In the genomic region with DNA sequence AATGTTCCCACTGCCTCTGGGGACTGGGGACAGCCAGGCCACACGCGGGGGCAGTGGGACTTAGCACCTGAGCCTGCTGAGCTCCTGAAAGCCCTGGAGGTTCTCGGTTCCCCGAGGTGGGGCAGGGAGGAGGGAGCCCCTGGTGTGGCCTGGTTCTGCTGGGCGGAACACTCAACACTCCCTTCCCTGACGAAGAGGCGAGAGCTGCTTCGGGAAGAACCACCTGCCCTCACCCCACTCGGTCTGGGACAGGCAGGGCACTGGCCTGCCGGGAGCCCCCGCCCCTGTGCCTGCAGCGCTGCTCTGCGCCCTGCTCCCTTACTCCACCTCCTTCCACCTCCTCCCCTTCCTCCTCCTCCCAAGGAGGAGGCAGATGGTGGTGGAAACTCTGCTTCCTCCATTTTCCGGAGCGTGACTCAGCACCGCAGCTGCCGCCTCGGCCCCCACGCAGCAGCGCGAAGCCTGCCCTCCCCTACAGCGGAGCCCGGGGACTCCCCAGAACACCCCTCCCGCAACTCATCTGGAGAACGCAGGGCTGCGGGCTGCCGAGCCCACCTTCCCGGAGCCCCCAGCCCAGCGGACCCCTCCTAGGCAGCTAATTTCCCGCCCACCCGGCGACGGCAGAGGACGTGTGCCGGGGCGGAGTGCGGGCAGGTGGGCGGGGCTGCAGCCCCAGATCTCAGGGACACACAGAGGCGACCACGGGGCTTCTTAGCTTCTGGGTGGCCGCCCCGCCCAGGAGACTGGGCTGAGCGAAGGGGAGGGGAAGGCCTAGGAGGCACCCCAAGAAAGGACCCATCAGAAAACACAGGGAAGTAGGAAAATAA, we compare ENCODE assay signal across 9 cellular contexts. TPM values are rescaled to one million over a fixed set of nuclear protein-coding genes. Genes with fewer than 3 reads are reported as not detected.
A peak's percentile ranks its signal among the peaks of the same experiment; 100 is the strongest.
DNase-seq lines count a peak whose midpoint lies in the region; ATAC-seq and TF ChIP-seq lines count a peak whose summit lies in the region.
"Had no signal": no experiment of that assay in that cellular context is flagged by ENCODE, and none has a peak within 500 bp of the region (broad histone marks: within the 10 kb centered on the region; RNA-seq: fewer than 3 reads in every experiment).

No MANE protein-coding gene starts in this region.

- H3K9me3 ChIP-seq in PC-3 (ENCODE audit: low read length) (no peaks in the 10 kb centered on the region), neuron (ENCODE audit: low read length) (peaks cover 5% of the 10 kb centered on the region), stomach smooth muscle (ENCODE audit: control insufficient read depth in 2 of 2, low read length in 2 of 2) (no peaks in the 10 kb centered on the region)

- peak overlapping the region; percentile 45; the same call in 1 of the 2 replicates for H3K4me3 ChIP-seq in PC-3 (ENCODE audit: low read length)
- H3K4me3 ChIP-seq in neuron (ENCODE audit: low read length) = peak overlapping the region; percentile 33
- peak overlapping the region; percentile 74 to 77 for H3K4me3 ChIP-seq in stomach smooth muscle (ENCODE audit: low read length in 2 of 2)

- H4K20me1 ChIP-seq in PC-3 (ENCODE audit: low read length) = no peaks in the 10 kb centered on the region

- peak overlapping the region; percentile 80 for H3K4me2 ChIP-seq in PC-3 (ENCODE audit: low read length)

- H3K27ac ChIP-seq in PC-3 (ENCODE audit: low read length) (peak overlapping the region; percentile 81), stomach smooth muscle (ENCODE audit: low read length) (peak overlapping the region; percentile 76)
- H3K27ac ChIP-seq: C4-2B had no signal

- no peaks in the 10 kb centered on the region for H3K36me3 ChIP-seq in PC-3 (ENCODE audit: low read depth, low read length)
- no peaks in the 10 kb centered on the region for H3K36me3 ChIP-seq in neuron (ENCODE audit: insufficient read depth, low read length)
- no peaks in the 10 kb centered on the region for H3K36me3 ChIP-seq in stomach smooth muscle (ENCODE audit: control insufficient read depth in 2 of 2, insufficient read depth in 2 of 2, low read length in 2 of 2)

- no peaks in the 10 kb centered on the region for H3K9me2 ChIP-seq in PC-3 (replicated peaks; ENCODE audit: low read length)

- H2AFZ ChIP-seq in PC-3 (ENCODE audit: low read length) = peak overlapping the region; percentile 73
- peak overlapping the region; percentile 78 for H2AFZ ChIP-seq in neuron (ENCODE audit: low read depth, low read length)

- DNase-seq in NCI-H2029 (lab: John Stamatoyannopoulos, UW) (peak; percentile 39), NCI-H2029 treated with DMSO at 0.1 percent for 48 hours (lab: John Stamatoyannopoulos, UW) (no peak), PC-3 (peak; percentile 63), fibroblast of the conjunctiva (ENCODE audit: low read depth) (peak; percentile 51)
- peak; percentile 38 to 70 for DNase-seq in activated T-helper 1 cell treated with anti-CD3 and anti-CD28 coated beads, Interleukin-2, amount 50 U/mL, for 16 hours (ENCODE audit: low read depth in 1 of 2, low spot score in 1 of 2)

- 0 out of 2 replicates have a peak, but pooled peaks cover 5% of the 10 kb centered on the region for H3K79me2 ChIP-seq in PC-3 (ENCODE audit: low read length)

- H3K4me1 ChIP-seq in PC-3 (ENCODE audit: insufficient read depth, low read length) = peaks cover 55% of the 10 kb centered on the region
- peaks cover 47% of the 10 kb centered on the region for H3K4me1 ChIP-seq in neuron (ENCODE audit: insufficient read depth, low read length)
- H3K4me1 ChIP-seq in stomach smooth muscle (ENCODE audit: control insufficient read depth, insufficient read depth, low read length) = peaks cover 56% of the 10 kb centered on the region

- intact Hi-C loops in PC-3 (cut with micrococcal nuclease) = no loop called here

- no peaks in the 10 kb centered on the region for H3F3A ChIP-seq in PC-3 (ENCODE audit: low read length, unreplicated experiment)

- CTCF ChIA-PET in PC-3 (lab: Charles Lee) = no interaction called here

- H3K27me3 ChIP-seq in PC-3 (ENCODE audit: low read length) (no peaks in the 10 kb centered on the region), neuron (ENCODE audit: insufficient read depth, low read length) (no peaks in the 10 kb centered on the region), stomach smooth muscle (ENCODE audit: control insufficient read depth in 1 of 2, insufficient read depth in 2 of 2, low read length in 2 of 2) (no peaks in the 10 kb centered on the region)

- BruUV-seq in PC-3 (replicated peaks; lab: Mats Ljungman, UMichigan) = TSS peak; percentile 35

- POLR2A ChIA-PET in PC-3 (lab: Charles Lee; ENCODE audit: unreplicated experiment) = interaction anchor here (1.0 kb wide), 1 partner anchor 11 kb away, joined by 4 read pairs; no protein-coding TSS in a partner anchor

- ATAC-seq in HG03354 (IDR thresholded peaks at IDR 0.05; ENCODE audit: poor library complexity, severe bottlenecking, unreplicated experiment) (peak; percentile 43), PC-3 (peak; percentile 25)

- no peak for TF ChIP-seq CTCF in PC-3 (conservative IDR thresholded peaks at IDR 0.05; ENCODE audit: low read depth, low read length)

- peak overlapping the region; percentile 82 for H3K9ac ChIP-seq in PC-3 (ENCODE audit: low read length)
- peak overlapping the region; percentile 72 to 76 for H3K9ac ChIP-seq in stomach smooth muscle (ENCODE audit: low read length in 2 of 2)

RNA-seq across cellular contexts. Expression of a gene that starts 11.7 kb away (rescaled TPM):
- 132 and 161 TPM in 2 replicates for total RNA-seq in PC-3 (2014; rRNA removed)

RNA-seq across cellular contexts. Expression of a gene that starts 46.3 kb away (rescaled TPM):
- 7.9 and 8.8 TPM in 2 replicates for total RNA-seq in PC-3 (2014; rRNA removed)
